ENCODE assay signal across 18 cellular contexts in genomic region chr18:57057890-57058289, GRCh38.
A peak's percentile ranks its signal among the peaks of the same experiment; 100 is the strongest.
DNase-seq lines count a peak whose midpoint lies in the region; ATAC-seq, FAIRE-seq and TF ChIP-seq lines count a peak whose summit lies in the region.
"Had no signal": no experiment of that assay in that cellular context is flagged by ENCODE, and none has a peak within 500 bp of the region (broad histone marks: within the 10 kb centered on the region; RNA-seq: fewer than 3 reads in every experiment).

No MANE protein-coding gene starts in this region.

- H3K27ac ChIP-seq in GM12878 (ENCODE audit: control insufficient read depth, insufficient read depth) (no peak overlapping the region), osteoblast (ENCODE audit: low read depth, low read length) (no peak overlapping the region)
- H3K27ac ChIP-seq: A549, ascending aorta, foreskin keratinocyte, prostate gland, vagina had no signal

- TF ChIP-seq CTCF in GM12878 (IDR thresholded peaks at IDR 0.05 in 2 of 3, conservative IDR thresholded peaks at IDR 0.05 in 1 of 3; ENCODE audit: control insufficient read depth in 2 of 3, extremely low read depth in 1 of 3, insufficient read depth in 1 of 3, low read depth in 3 of 3, low read length in 3 of 3) (no peak), osteoblast (IDR thresholded peaks at IDR 0.05; ENCODE audit: extremely low read depth, low read depth, low read length) (no peak)

- in situ Hi-C loops in GM12878 (cut with MboI) = no loop called here

- POLR2A ChIA-PET in GM12878 (lab: Charles Lee) = no interaction called here

- H3K27me3 ChIP-seq in GM12878 (replicated peaks in 1 of 2; ENCODE audit: control insufficient read depth in 2 of 2, insufficient read depth in 2 of 2, low read length in 1 of 2) (no peaks in the 10 kb centered on the region; a peak in 1 of 4 replicates), osteoblast (ENCODE audit: insufficient read depth, low read length) (peaks cover 5% of the 10 kb centered on the region)
- H3K27me3 ChIP-seq: ascending aorta, foreskin keratinocyte, vagina had no signal

- SMC1A ChIA-PET in GM12878 (lab: Charles Lee; ENCODE audit: uncharacterized antibody, unreplicated experiment) = no interaction called here

- CTCF ChIA-PET in GM12878 (lab: Yijun Ruan, JAX) = interaction anchor here (1.7 kb wide), 1 partner anchor 30 kb away, joined by 5 read pairs; no protein-coding TSS in a partner anchor

- H3K36me3 ChIP-seq in GM12878 (ENCODE audit: control insufficient read depth in 2 of 2, insufficient read depth in 2 of 2, low read length in 1 of 2) = no peaks in the 10 kb centered on the region
- no peaks in the 10 kb centered on the region for H3K36me3 ChIP-seq in osteoblast (ENCODE audit: insufficient read depth, low read length)
- H3K36me3 ChIP-seq: ascending aorta, prostate gland, vagina had no signal

- H3K4me2 ChIP-seq in GM12878 (ENCODE audit: control insufficient read depth, insufficient read depth) (no peak overlapping the region), osteoblast (ENCODE audit: insufficient read depth, low read length) (no peak overlapping the region)
- H3K4me2 ChIP-seq: A549 had no signal

- WGBS in GM12878 (ENCODE audit: insufficient coverage, insufficient replicate concordance, low lambda C conversion rate, missing lambda C conversion rate) = 13% methylated on average over 6 of the region's 6 CpGs

- BruUV-seq in GM12878 (replicated peaks; lab: Mats Ljungman, UMichigan) = no TSS peak

- TF ChIP-seq EP300 in GM12878 (IDR thresholded peaks at IDR 0.05; ENCODE audit: borderline replicate concordance in 1 of 2, control insufficient read depth in 1 of 2, low read depth in 2 of 2, low read length in 2 of 2) = peak in 1 of 2 experiments; percentile 44; a peak in 1 of 4 replicates

- intact Hi-C loops in GM12878 (cut with micrococcal nuclease; ENCODE audit: unreplicated experiment) = no loop called here

- H4K20me1 ChIP-seq in GM12878 (ENCODE audit: control insufficient read depth, insufficient read depth) (no peaks in the 10 kb centered on the region), osteoblast (ENCODE audit: insufficient read depth, low read length) (no peaks in the 10 kb centered on the region)

- H2AFZ ChIP-seq in GM12878 (ENCODE audit: control insufficient read depth, low read depth, low read length) (no peak overlapping the region), osteoblast (ENCODE audit: low read length) (no peak overlapping the region)

- H3K79me2 ChIP-seq in GM12878 (ENCODE audit: control insufficient read depth, insufficient read depth, low read length) (no peaks in the 10 kb centered on the region), osteoblast (ENCODE audit: insufficient read depth, low read length) (no peaks in the 10 kb centered on the region)

- H3K4me3 ChIP-seq in GM12878 (no peak overlapping the region), osteoblast (ENCODE audit: insufficient read depth, low read length) (no peak overlapping the region)
- H3K4me3 ChIP-seq: A549, ascending aorta, prostate gland, vagina had no signal

- DNase-seq in activated CD4-positive, alpha-beta T cell treated with anti-CD3 and anti-CD28 coated beads for 48 hours = peak; percentile 10
- DNase-seq in activated CD4-positive, alpha-beta T cell treated with anti-CD3 and anti-CD28 coated beads for 4 hours = no peak
- DNase-seq in GM12878 (ENCODE audit: low read depth, low spot score) (peak; percentile 57), COLO829 (ENCODE audit: low spot score) (no peak), DMS114 treated with DMSO at 0.1 percent for 48 hours (lab: John Stamatoyannopoulos, UW; ENCODE audit: unreplicated experiment) (no peak), osteoblast (ENCODE audit: insufficient read length, low spot score, missing footprints) (no peak)
- DNase-seq: Calu3, foreskin keratinocyte, immature natural killer cell, NCI-H1092, NCI-H446 treated with DMSO at 0.1 percent for 48 hours, RPMI8226 had no signal

- H3K4me1 ChIP-seq in GM12878 (ENCODE audit: control insufficient read depth, insufficient read depth, low read length) (no peaks in the 10 kb centered on the region), osteoblast (ENCODE audit: insufficient read depth, low read length) (no peaks in the 10 kb centered on the region)
- H3K4me1 ChIP-seq: A549, ascending aorta, foreskin keratinocyte, prostate gland, vagina had no signal

- TF ChIP-seq POLR2A in GM12878 (IDR thresholded peaks at IDR 0.05; ENCODE audit: low read depth, low read length) = no peak

- no peak overlapping the region for H3K9ac ChIP-seq in GM12878 (ENCODE audit: control insufficient read depth, insufficient read depth, low read length)

- TF ChIP-seq RAD21 in GM12878 (IDR thresholded peaks at IDR 0.05; ENCODE audit: insufficient read depth, low read depth, low read length) = no peak

- H3K9me3 ChIP-seq in GM12878 (replicated peaks; ENCODE audit: control insufficient read depth, insufficient read depth, low read length) (peaks cover 6% of the 10 kb centered on the region; the same call in 2 of the 3 replicates), osteoblast (ENCODE audit: low read depth, low read length) (no peaks in the 10 kb centered on the region)
- H3K9me3 ChIP-seq: A549, ascending aorta, prostate gland, vagina had no signal

- RAD21 ChIA-PET in GM12878 (lab: Charles Lee; ENCODE audit: unreplicated experiment) = no interaction called here

- FAIRE-seq in GM12878 (lab: Jason Lieb, UNC) = no peak
- FAIRE-seq: A549 had no signal

- ATAC-seq in GM19463 (IDR thresholded peaks at IDR 0.05; ENCODE audit: unreplicated experiment) (peak; percentile 92), HG02973 (IDR thresholded peaks at IDR 0.05; ENCODE audit: unreplicated experiment) (peak; percentile 58), GM12878 (peak; percentile 91)
- ATAC-seq: A549, foreskin keratinocyte had no signal

TF ChIP-seq in GM12878, 131 proteins besides CTCF, POLR2A, EP300 and RAD21 (continues in another document):
- TF ChIP-seq PAX8 (IDR thresholded peaks at IDR 0.05) = no peak
- TF ChIP-seq NFXL1 (IDR thresholded peaks at IDR 0.05; ENCODE audit: borderline replicate concordance) = no peak
- TF ChIP-seq SREBF2 (IDR thresholded peaks at IDR 0.05; ENCODE audit: low read length) = no peak
- TF ChIP-seq E2F4 (IDR thresholded peaks at IDR 0.05; ENCODE audit: low read depth, low read length) = no peak
- TF ChIP-seq ZBED1 (IDR thresholded peaks at IDR 0.05; ENCODE audit: borderline replicate concordance) = peak; percentile 84; the same call in 1 of the 2 replicates
- TF ChIP-seq RFX5 (IDR thresholded peaks at IDR 0.05; ENCODE audit: low read depth, low read length) = no peak
- TF ChIP-seq POLR2AphosphoS5 (IDR thresholded peaks at IDR 0.05; ENCODE audit: low read length) = no peak
- peak; percentile 72; the same call in 1 of the 2 replicates for TF ChIP-seq FOXM1 (IDR thresholded peaks at IDR 0.05; ENCODE audit: low read depth, low read length)
- TF ChIP-seq, protein P1, sequence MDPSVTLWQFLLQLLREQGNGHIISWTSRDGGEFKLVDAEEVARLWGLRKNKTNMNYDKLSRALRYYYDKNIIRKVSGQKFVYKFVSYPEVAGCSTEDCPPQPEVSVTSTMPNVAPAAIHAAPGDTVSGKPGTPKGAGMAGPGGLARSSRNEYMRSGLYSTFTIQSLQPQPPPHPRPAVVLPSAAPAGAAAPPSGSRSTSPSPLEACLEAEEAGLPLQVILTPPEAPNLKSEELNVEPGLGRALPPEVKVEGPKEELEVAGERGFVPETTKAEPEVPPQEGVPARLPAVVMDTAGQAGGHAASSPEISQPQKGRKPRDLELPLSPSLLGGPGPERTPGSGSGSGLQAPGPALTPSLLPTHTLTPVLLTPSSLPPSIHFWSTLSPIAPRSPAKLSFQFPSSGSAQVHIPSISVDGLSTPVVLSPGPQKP (IDR thresholded peaks at IDR 0.05; ENCODE audit: low read depth, low read length) = no peak
- no peak for TF ChIP-seq BACH1 (IDR thresholded peaks at IDR 0.05; ENCODE audit: borderline replicate concordance)
- no peak for TF ChIP-seq SMAD1 (IDR thresholded peaks at IDR 0.05; ENCODE audit: low read depth, partially characterized antibody)
- peak; percentile 13; the same call in 1 of the 2 replicates for TF ChIP-seq BMI1 (IDR thresholded peaks at IDR 0.05; ENCODE audit: borderline replicate concordance)
- no peak for TF ChIP-seq TCF12 (IDR thresholded peaks at IDR 0.05; ENCODE audit: low read depth, low read length)
- no peak for TF ChIP-seq HDAC6 (IDR thresholded peaks at IDR 0.05; ENCODE audit: unreplicated experiment)
- TF ChIP-seq NBN (IDR thresholded peaks at IDR 0.05) = no peak
- peak; percentile 63; the same call in 1 of the 2 replicates for TF ChIP-seq MTA2 (IDR thresholded peaks at IDR 0.05; ENCODE audit: low read depth)
- no peak for TF ChIP-seq HCFC1 (IDR thresholded peaks at IDR 0.05; ENCODE audit: low read length)
- TF ChIP-seq MTA3 (IDR thresholded peaks at IDR 0.05; ENCODE audit: borderline replicate concordance, low read length) = no peak

Comparison
In these comparisons a context has a peak if more than half of its experiments do, and no peak if none do; other contexts are left out.
1. DNase-seq: peak in activated CD4-positive, alpha-beta T cell treated with anti-CD3 and anti-CD28 coated beads for 48 hours (single experiment) and GM12878 (single experiment); none in activated CD4-positive, alpha-beta T cell treated with anti-CD3 and anti-CD28 coated beads for 4 hours (0 of 2), COLO829 (single experiment), DMS114 treated with DMSO at 0.1 percent for 48 hours (single experiment) and osteoblast (single experiment).
2. Peak in every context shown above with its lines, with median percentiles within 50 percentile points of each other: ATAC-seq.